1 cellular context compared by ENCODE assay signal in the genomic region with DNA sequence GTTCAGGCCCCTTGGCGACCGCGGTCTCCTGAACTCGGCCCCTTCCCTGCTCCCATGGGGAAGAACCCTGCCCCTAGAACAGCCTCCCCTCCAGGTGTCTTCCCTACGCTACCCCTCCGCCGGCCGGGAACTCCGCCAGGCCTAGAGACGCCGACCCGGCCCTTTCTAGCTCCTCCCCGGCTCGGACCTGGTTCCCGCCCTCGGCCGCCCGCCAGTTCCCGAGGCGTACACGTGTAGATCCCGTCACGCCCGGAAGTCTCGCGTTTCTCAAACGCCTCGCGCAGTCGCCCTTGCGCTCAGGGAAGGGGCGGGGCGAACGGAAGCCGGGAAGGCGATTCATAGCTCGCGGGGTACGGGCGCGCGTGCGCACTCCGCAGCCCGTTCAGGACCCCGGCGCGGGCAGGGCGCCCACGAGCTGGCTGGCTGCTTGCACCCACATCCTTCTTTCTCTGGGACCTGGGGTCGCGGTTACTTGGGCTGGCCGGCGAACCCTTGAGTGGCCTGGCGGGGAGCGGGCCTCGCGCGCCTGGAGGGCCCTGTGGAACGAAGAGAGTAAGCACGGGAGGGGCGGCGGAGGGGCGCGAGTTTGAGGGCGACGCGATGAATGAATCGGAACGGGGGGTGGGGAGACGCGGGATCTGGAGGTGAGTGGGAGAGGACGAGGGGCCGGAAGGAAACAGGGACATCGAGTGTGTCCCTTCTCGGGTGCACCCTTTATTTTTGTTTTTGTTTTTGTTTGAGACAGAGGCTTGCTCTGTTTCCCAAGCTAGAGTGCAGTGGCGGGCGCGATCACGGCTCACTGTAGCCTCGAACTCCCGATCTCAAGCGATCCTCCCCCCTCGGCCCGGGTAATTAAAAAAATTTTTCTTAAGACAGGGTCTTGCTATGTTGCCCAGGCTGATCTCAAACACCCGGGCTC.
A peak's percentile ranks its signal among the peaks of the same experiment; 100 is the strongest.
TF ChIP-seq lines count a peak whose summit lies in the region.

A gene (plus strand): TSS at position 369 of the 919 bp plus-strand sequence. CDS start 710 bp downstream, outside the sequence.

TF ChIP-seq in WTC11, 78 proteins besides CTCF, POLR2A, EP300 and RAD21 (continued from another document and continues in another):
- TF ChIP-seq, protein P1, sequence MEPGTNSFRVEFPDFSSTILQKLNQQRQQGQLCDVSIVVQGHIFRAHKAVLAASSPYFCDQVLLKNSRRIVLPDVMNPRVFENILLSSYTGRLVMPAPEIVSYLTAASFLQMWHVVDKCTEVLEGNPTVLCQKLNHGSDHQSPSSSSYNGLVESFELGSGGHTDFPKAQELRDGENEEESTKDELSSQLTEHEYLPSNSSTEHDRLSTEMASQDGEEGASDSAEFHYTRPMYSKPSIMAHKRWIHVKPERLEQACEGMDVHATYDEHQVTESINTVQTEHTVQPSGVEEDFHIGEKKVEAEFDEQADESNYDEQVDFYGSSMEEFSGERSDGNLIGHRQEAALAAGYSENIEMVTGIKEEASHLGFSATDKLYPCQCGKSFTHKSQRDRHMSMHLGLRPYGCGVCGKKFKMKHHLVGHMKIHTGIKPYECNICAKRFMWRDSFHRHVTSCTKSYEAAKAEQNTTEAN (CRISPR knock-in tag; IDR thresholded peaks at IDR 0.05) = peak; percentile 57; the same call in 1 of the 2 replicates
- TF ChIP-seq MXD4 (CRISPR knock-in tag; IDR thresholded peaks at IDR 0.05; ENCODE audit: borderline replicate concordance) (no peak), JAZF1 (CRISPR knock-in tag; IDR thresholded peaks at IDR 0.05) (no peak), NFE2L1 (CRISPR knock-in tag; IDR thresholded peaks at IDR 0.05) (peak; percentile 13; the same call in 1 of the 2 replicates), SOX15 (CRISPR knock-in tag; IDR thresholded peaks at IDR 0.05) (no peak), TP53 (CRISPR knock-in tag; IDR thresholded peaks at IDR 0.05) (no peak), CBFB (CRISPR knock-in tag; IDR thresholded peaks at IDR 0.05; ENCODE audit: low read depth) (no peak), ZNF121 (CRISPR knock-in tag; IDR thresholded peaks at IDR 0.05) (no peak), PRRX2 (CRISPR knock-in tag; IDR thresholded peaks at IDR 0.05) (no peak), NFATC4 (CRISPR knock-in tag; IDR thresholded peaks at IDR 0.05) (no peak), FOXJ3 (CRISPR knock-in tag; IDR thresholded peaks at IDR 0.05; ENCODE audit: borderline replicate concordance) (no peak), FOXK1 (CRISPR knock-in tag; IDR thresholded peaks at IDR 0.05) (peak; percentile 86), ZBTB21 (CRISPR knock-in tag; IDR thresholded peaks at IDR 0.05; ENCODE audit: borderline replicate concordance) (peak; percentile 67; the same call in 1 of the 2 replicates), HMGA2 (CRISPR knock-in tag; IDR thresholded peaks at IDR 0.05) (no peak), ZNF232 (CRISPR knock-in tag; IDR thresholded peaks at IDR 0.05) (peak; percentile 92), ZNF138 (CRISPR knock-in tag; conservative IDR thresholded peaks at IDR 0.05) (no peak), CREM (CRISPR knock-in tag; IDR thresholded peaks at IDR 0.05) (peak; percentile 55; the same call in 1 of the 2 replicates), RORB (CRISPR knock-in tag; IDR thresholded peaks at IDR 0.05) (no peak)
- TF ChIP-seq, protein P2, sequence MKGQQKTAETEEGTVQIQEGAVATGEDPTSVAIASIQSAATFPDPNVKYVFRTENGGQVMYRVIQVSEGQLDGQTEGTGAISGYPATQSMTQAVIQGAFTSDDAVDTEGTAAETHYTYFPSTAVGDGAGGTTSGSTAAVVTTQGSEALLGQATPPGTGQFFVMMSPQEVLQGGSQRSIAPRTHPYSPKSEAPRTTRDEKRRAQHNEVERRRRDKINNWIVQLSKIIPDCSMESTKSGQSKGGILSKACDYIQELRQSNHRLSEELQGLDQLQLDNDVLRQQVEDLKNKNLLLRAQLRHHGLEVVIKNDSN (CRISPR knock-in tag; IDR thresholded peaks at IDR 0.05) = peak; percentile 79
- TF ChIP-seq, protein P3, sequence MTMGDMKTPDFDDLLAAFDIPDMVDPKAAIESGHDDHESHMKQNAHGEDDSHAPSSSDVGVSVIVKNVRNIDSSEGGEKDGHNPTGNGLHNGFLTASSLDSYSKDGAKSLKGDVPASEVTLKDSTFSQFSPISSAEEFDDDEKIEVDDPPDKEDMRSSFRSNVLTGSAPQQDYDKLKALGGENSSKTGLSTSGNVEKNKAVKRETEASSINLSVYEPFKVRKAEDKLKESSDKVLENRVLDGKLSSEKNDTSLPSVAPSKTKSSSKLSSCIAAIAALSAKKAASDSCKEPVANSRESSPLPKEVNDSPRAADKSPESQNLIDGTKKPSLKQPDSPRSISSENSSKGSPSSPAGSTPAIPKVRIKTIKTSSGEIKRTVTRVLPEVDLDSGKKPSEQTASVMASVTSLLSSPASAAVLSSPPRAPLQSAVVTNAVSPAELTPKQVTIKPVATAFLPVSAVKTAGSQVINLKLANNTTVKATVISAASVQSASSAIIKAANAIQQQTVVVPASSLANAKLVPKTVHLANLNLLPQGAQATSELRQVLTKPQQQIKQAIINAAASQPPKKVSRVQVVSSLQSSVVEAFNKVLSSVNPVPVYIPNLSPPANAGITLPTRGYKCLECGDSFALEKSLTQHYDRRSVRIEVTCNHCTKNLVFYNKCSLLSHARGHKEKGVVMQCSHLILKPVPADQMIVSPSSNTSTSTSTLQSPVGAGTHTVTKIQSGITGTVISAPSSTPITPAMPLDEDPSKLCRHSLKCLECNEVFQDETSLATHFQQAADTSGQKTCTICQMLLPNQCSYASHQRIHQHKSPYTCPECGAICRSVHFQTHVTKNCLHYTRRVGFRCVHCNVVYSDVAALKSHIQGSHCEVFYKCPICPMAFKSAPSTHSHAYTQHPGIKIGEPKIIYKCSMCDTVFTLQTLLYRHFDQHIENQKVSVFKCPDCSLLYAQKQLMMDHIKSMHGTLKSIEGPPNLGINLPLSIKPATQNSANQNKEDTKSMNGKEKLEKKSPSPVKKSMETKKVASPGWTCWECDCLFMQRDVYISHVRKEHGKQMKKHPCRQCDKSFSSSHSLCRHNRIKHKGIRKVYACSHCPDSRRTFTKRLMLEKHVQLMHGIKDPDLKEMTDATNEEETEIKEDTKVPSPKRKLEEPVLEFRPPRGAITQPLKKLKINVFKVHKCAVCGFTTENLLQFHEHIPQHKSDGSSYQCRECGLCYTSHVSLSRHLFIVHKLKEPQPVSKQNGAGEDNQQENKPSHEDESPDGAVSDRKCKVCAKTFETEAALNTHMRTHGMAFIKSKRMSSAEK (CRISPR knock-in tag; IDR thresholded peaks at IDR 0.05; ENCODE audit: borderline replicate concordance) = no peak
- TF ChIP-seq, protein P4, sequence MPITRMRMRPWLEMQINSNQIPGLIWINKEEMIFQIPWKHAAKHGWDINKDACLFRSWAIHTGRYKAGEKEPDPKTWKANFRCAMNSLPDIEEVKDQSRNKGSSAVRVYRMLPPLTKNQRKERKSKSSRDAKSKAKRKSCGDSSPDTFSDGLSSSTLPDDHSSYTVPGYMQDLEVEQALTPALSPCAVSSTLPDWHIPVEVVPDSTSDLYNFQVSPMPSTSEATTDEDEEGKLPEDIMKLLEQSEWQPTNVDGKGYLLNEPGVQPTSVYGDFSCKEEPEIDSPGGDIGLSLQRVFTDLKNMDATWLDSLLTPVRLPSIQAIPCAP (CRISPR knock-in tag; IDR thresholded peaks at IDR 0.05) = no peak
- TF ChIP-seq, protein P5, sequence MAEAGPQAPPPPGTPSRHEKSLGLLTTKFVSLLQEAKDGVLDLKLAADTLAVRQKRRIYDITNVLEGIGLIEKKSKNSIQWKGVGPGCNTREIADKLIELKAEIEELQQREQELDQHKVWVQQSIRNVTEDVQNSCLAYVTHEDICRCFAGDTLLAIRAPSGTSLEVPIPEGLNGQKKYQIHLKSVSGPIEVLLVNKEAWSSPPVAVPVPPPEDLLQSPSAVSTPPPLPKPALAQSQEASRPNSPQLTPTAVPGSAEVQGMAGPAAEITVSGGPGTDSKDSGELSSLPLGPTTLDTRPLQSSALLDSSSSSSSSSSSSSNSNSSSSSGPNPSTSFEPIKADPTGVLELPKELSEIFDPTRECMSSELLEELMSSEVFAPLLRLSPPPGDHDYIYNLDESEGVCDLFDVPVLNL (CRISPR knock-in tag; IDR thresholded peaks at IDR 0.05; ENCODE audit: borderline replicate concordance, low read depth) = peak; percentile 90
- TF ChIP-seq, protein P6, sequence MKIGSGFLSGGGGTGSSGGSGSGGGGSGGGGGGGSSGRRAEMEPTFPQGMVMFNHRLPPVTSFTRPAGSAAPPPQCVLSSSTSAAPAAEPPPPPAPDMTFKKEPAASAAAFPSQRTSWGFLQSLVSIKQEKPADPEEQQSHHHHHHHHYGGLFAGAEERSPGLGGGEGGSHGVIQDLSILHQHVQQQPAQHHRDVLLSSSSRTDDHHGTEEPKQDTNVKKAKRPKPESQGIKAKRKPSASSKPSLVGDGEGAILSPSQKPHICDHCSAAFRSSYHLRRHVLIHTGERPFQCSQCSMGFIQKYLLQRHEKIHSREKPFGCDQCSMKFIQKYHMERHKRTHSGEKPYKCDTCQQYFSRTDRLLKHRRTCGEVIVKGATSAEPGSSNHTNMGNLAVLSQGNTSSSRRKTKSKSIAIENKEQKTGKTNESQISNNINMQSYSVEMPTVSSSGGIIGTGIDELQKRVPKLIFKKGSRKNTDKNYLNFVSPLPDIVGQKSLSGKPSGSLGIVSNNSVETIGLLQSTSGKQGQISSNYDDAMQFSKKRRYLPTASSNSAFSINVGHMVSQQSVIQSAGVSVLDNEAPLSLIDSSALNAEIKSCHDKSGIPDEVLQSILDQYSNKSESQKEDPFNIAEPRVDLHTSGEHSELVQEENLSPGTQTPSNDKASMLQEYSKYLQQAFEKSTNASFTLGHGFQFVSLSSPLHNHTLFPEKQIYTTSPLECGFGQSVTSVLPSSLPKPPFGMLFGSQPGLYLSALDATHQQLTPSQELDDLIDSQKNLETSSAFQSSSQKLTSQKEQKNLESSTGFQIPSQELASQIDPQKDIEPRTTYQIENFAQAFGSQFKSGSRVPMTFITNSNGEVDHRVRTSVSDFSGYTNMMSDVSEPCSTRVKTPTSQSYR (CRISPR knock-in tag; IDR thresholded peaks at IDR 0.05) = 0 out of 2 replicates have a peak, but pooled peaks have one; percentile 25
- TF ChIP-seq, protein P7, sequence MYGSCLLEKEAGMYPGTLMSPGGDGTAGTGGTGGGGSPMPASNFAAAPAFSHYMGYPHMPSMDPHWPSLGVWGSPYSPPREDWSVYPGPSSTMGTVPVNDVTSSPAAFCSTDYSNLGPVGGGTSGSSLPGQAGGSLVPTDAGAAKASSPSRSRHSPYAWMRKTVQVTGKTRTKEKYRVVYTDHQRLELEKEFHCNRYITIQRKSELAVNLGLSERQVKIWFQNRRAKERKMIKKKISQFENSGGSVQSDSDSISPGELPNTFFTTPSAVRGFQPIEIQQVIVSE (CRISPR knock-in tag; IDR thresholded peaks at IDR 0.05; ENCODE audit: borderline replicate concordance) = no peak
- TF ChIP-seq, protein P8, sequence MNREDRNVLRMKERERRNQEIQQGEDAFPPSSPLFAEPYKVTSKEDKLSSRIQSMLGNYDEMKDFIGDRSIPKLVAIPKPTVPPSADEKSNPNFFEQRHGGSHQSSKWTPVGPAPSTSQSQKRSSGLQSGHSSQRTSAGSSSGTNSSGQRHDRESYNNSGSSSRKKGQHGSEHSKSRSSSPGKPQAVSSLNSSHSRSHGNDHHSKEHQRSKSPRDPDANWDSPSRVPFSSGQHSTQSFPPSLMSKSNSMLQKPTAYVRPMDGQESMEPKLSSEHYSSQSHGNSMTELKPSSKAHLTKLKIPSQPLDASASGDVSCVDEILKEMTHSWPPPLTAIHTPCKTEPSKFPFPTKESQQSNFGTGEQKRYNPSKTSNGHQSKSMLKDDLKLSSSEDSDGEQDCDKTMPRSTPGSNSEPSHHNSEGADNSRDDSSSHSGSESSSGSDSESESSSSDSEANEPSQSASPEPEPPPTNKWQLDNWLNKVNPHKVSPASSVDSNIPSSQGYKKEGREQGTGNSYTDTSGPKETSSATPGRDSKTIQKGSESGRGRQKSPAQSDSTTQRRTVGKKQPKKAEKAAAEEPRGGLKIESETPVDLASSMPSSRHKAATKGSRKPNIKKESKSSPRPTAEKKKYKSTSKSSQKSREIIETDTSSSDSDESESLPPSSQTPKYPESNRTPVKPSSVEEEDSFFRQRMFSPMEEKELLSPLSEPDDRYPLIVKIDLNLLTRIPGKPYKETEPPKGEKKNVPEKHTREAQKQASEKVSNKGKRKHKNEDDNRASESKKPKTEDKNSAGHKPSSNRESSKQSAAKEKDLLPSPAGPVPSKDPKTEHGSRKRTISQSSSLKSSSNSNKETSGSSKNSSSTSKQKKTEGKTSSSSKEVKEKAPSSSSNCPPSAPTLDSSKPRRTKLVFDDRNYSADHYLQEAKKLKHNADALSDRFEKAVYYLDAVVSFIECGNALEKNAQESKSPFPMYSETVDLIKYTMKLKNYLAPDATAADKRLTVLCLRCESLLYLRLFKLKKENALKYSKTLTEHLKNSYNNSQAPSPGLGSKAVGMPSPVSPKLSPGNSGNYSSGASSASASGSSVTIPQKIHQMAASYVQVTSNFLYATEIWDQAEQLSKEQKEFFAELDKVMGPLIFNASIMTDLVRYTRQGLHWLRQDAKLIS (CRISPR knock-in tag; IDR thresholded peaks at IDR 0.05; ENCODE audit: borderline replicate concordance) = no peak
- TF ChIP-seq, protein P9, sequence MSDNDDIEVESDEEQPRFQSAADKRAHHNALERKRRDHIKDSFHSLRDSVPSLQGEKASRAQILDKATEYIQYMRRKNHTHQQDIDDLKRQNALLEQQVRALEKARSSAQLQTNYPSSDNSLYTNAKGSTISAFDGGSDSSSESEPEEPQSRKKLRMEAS (CRISPR knock-in tag; IDR thresholded peaks at IDR 0.05) = peak; percentile 92
- TF ChIP-seq, protein P10, sequence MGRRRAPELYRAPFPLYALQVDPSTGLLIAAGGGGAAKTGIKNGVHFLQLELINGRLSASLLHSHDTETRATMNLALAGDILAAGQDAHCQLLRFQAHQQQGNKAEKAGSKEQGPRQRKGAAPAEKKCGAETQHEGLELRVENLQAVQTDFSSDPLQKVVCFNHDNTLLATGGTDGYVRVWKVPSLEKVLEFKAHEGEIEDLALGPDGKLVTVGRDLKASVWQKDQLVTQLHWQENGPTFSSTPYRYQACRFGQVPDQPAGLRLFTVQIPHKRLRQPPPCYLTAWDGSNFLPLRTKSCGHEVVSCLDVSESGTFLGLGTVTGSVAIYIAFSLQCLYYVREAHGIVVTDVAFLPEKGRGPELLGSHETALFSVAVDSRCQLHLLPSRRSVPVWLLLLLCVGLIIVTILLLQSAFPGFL (CRISPR knock-in tag; IDR thresholded peaks at IDR 0.05; ENCODE audit: borderline replicate concordance) = no peak
- TF ChIP-seq, protein P11, sequence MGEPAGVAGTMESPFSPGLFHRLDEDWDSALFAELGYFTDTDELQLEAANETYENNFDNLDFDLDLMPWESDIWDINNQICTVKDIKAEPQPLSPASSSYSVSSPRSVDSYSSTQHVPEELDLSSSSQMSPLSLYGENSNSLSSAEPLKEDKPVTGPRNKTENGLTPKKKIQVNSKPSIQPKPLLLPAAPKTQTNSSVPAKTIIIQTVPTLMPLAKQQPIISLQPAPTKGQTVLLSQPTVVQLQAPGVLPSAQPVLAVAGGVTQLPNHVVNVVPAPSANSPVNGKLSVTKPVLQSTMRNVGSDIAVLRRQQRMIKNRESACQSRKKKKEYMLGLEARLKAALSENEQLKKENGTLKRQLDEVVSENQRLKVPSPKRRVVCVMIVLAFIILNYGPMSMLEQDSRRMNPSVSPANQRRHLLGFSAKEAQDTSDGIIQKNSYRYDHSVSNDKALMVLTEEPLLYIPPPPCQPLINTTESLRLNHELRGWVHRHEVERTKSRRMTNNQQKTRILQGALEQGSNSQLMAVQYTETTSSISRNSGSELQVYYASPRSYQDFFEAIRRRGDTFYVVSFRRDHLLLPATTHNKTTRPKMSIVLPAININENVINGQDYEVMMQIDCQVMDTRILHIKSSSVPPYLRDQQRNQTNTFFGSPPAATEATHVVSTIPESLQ (CRISPR knock-in tag; IDR thresholded peaks at IDR 0.05) = no peak
- TF ChIP-seq, protein P12, sequence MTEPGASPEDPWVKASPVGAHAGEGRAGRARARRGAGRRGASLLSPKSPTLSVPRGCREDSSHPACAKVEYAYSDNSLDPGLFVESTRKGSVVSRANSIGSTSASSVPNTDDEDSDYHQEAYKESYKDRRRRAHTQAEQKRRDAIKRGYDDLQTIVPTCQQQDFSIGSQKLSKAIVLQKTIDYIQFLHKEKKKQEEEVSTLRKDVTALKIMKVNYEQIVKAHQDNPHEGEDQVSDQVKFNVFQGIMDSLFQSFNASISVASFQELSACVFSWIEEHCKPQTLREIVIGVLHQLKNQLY (CRISPR knock-in tag; IDR thresholded peaks at IDR 0.05) = no peak
